Comparison of ENCODE assay signal across 7 cellular contexts in the genomic region with DNA sequence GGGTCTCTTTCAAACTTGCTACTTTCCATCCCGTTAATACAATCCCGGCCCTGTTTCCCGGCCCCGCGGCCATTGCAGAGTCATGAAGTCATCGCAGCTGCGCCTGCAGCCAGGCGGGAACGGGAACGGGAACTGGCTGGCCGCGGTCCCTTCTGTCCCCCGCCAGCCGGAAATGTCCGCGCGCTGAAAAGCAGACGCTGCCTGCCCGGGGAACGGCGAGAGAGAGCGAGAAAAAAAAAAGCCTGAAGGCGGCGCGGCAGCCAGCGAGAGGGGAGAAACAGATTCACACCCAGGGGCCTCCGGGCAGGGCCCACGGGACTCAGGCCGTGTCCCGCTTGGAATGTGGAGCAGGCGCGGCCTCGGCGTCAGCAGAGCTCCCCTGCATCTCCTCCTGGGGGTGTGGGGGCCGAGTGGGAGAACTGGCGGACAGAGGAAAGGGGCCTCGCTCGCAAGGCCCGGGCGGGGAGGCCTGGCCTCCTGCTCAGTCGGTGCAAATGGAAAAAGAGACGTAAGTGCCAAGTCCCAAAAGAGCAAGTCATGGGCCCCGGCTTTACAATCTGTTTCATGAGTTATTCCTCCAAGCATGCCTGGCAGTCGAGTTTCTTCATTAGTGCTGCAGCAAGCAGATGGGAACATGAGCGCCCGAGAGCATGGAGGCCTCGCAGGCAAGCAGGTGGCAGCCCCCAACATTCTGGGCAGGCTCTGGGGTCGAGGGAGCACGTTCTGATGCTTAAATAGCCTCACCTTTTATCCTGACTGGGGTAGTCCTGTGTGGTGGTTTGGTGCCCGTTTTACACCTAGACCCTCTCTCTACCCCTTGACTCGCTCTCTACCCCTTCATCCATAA.
DNase-seq lines count a peak whose midpoint lies in the region; ATAC-seq and TF ChIP-seq lines count a peak whose summit lies in the region.

No MANE protein-coding gene starts in this region.

- peaks cover 17% of the 10 kb centered on the region for H3K27me3 Mint-ChIP-seq in GM23338 (ENCODE audit: insufficient read depth, low read depth, poor library complexity)

- H3K36me3 ChIP-seq in GM23338 (ENCODE audit: insufficient read depth), result no peaks in the 10 kb centered on the region
- no peaks in the 10 kb centered on the region for H3K36me3 ChIP-seq in SJCRH30
- no peaks in the 10 kb centered on the region for H3K36me3 ChIP-seq in tibial artery

- ATAC-seq in GM23338 (peak; percentile 95), esophagus mucosa (peak; percentile 41), HG02938 (IDR thresholded peaks at IDR 0.05; ENCODE audit: unreplicated experiment) (no peak)

- TF ChIP-seq CTCF in GM23338 (conservative IDR thresholded peaks at IDR 0.05; ENCODE audit: low read depth in 2 of 2), result peak in 1 of 2 experiments; percentile 17; a peak in 1 of 4 replicates
- peak in 1 of 2 experiments; percentile 22 for TF ChIP-seq CTCF in tibial artery (IDR thresholded peaks at IDR 0.05)

- H3K27me3 ChIP-seq in GM23338 (ENCODE audit: insufficient read depth) (peaks cover 21% of the 10 kb centered on the region), SJCRH30 (no peaks in the 10 kb centered on the region), tibial artery (no peaks in the 10 kb centered on the region)

- H3K4me2 ChIP-seq in GM23338, result peak overlapping the region; percentile 75

- H3K36me3 Mint-ChIP-seq in GM23338 (ENCODE audit: low read depth), result no peaks in the 10 kb centered on the region

- H3K79me2 ChIP-seq in GM23338 (replicated peaks; ENCODE audit: insufficient read depth), result no peaks in the 10 kb centered on the region

- H3K9me3 Mint-ChIP-seq in GM23338, result peaks cover 2% of the 10 kb centered on the region; the same call in 1 of the 3 replicates

- intact Hi-C loops in tibial artery (cut with DNase I; ENCODE audit: low total_unique reads), result no loop called here

- H3K4me3 ChIP-seq in GM23338 (peak overlapping the region; percentile 48), SJCRH30 (peak overlapping the region; percentile 54), tibial artery (peak overlapping the region; percentile 42 to 57)

- H2AFZ ChIP-seq in GM23338, result peak overlapping the region; percentile 99

- H3K27ac Mint-ChIP-seq in GM23338, result peak overlapping the region; percentile 93

- H3K9me3 ChIP-seq in SJCRH30 (replicated peaks), result no peaks in the 10 kb centered on the region
- no peaks in the 10 kb centered on the region for H3K9me3 ChIP-seq in tibial artery

- H3K9me2 ChIP-seq in GM23338 (ENCODE audit: insufficient read depth), result peaks cover 9% of the 10 kb centered on the region; the same call in 1 of the 2 replicates

- H3K27ac ChIP-seq in GM23338 (ENCODE audit: low read depth) (no peak overlapping the region), SJCRH30 (peak overlapping the region; percentile 96), tibial artery (peak overlapping the region; percentile 88 to 93)

- peak overlapping the region; percentile 69 for H3K4me3 Mint-ChIP-seq in GM23338

- DNase-seq in GM23338 (ENCODE audit: low spot score), result peak; percentile 93
- peak; percentile 88 to 93 for DNase-seq in SJCRH30
- peak; percentile 92 for DNase-seq in mesenteric fat pad (ENCODE audit: low spot score)
- DNase-seq in tibial artery, result peak; percentile 86 to 92
- DNase-seq in OCI-M2 (lab: John Stamatoyannopoulos, UW; ENCODE audit: unreplicated experiment), result no peak

- H3F3A ChIP-seq in GM23338 (replicated peaks; ENCODE audit: low read depth), result no peaks in the 10 kb centered on the region; the same call in 1 of the 2 replicates

- H3K4me1 ChIP-seq in GM23338 (ENCODE audit: insufficient read depth), result no peaks in the 10 kb centered on the region
- H3K4me1 ChIP-seq in SJCRH30, result peaks cover 14% of the 10 kb centered on the region
- H3K4me1 ChIP-seq in tibial artery, result peaks cover 0 to 17% (median 14%) of the 10 kb centered on the region in 4 donors

- H3K4me1 Mint-ChIP-seq in GM23338, result peaks cover 12% of the 10 kb centered on the region

- H4K20me1 ChIP-seq in GM23338 (replicated peaks; ENCODE audit: insufficient read depth), result no peaks in the 10 kb centered on the region

TF ChIP-seq in GM23338, 12 proteins besides CTCF, POLR2A, EP300 and RAD21:
- TF ChIP-seq POLR2AphosphoS5 (IDR thresholded peaks at IDR 0.05; ENCODE audit: low read depth), result 0 out of 2 replicates have a peak, but pooled peaks have one; percentile 28
- TF ChIP-seq CREB1 (CRISPR knock-in tag; IDR thresholded peaks at IDR 0.05; ENCODE audit: low read depth), result peak; percentile 80
- no peak for TF ChIP-seq ZNF331 (CRISPR knock-in tag; IDR thresholded peaks at IDR 0.05; ENCODE audit: low read depth)
